Comparison of ENCODE assay signal across 9 cellular contexts in the genomic region with DNA sequence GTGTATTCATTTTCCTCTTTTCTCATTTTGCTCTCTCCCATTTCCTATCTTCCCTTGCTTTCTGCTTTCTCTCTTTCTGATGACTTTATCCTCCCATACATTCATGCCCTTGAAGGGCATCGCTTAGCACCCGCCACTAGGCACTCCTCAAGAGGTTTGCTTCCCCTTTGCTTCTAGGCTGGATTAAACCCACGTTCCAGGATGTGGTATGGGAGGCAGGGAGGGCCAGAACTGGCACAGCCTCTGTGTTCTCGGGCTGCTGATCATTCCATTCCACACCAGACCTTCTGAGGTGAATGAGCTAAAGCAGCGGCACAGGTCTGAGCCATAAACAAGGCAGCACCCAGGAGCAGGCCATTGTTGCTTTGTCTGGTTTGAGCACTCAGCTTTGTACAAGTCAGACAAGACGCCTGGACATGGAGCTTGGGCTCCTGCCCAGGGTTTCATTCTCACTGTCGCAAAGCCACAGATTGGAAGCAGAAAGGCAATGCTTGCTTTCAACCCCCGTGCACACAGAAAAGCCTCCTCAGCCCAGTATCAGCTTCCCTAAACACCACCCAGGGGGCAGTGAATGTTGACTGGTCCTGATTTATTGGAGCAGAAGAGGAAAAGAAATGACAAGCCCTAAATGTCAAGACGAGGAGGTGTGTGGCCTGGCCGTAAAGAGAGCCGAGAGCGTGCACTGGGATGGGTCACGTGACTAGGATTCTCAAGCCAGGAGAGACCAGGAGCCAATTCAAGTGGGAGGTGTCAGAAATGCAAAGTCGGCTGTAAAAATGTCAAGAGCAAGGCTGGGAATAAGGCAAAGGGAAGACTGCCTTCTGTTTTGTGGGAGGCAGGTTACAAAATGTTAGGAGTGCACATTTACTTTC.
DNase-seq lines count a peak whose midpoint lies in the region; ATAC-seq and TF ChIP-seq lines count a peak whose summit lies in the region.
"Had no signal": no experiment of that assay in that cellular context is flagged by ENCODE, and none has a peak within 500 bp of the region (broad histone marks: within the 10 kb centered on the region; RNA-seq: fewer than 3 reads in every experiment).

No MANE protein-coding gene starts in this region.

- no peak for ATAC-seq in HG03139 (IDR thresholded peaks at IDR 0.05; ENCODE audit: unreplicated experiment)

- in situ Hi-C loops in GM13977 (cut with MboI; ENCODE audit: low pct_unique_long_range_greater_than_20kb, low sequenced_read_pairs, unreplicated experiment) = no loop called here

- peak overlapping the region; percentile 14 for H3K4me3 ChIP-seq in neuron (ENCODE audit: low read length)

- no peaks in the 10 kb centered on the region for H3K4me1 ChIP-seq in neuron (ENCODE audit: insufficient read depth, low read length)

- H3K36me3 ChIP-seq in neuron (ENCODE audit: insufficient read depth, low read length) = no peaks in the 10 kb centered on the region

- peaks cover 7% of the 10 kb centered on the region for H3K27me3 ChIP-seq in neuron (ENCODE audit: insufficient read depth, low read length)

- peak; percentile 52 for DNase-seq in NCI-H2171 treated with DMSO at 0.1 percent for 48 hours (lab: John Stamatoyannopoulos, UW)
- DNase-seq in NCI-H2171 (lab: John Stamatoyannopoulos, UW) = no peak
- peak; percentile 49 for DNase-seq in fibroblast of peridontal ligament (ENCODE audit: extremely low read depth)
- no peak for DNase-seq in T-helper 2 cell
- DNase-seq in GM13977 (ENCODE audit: low spot score) = no peak
- no peak for DNase-seq in germinal center (ENCODE audit: low spot score)
- DNase-seq: activated CD4-positive, alpha-beta T cell treated with anti-CD3 and anti-CD28 coated beads, Interleukin-2, amount 50 U/mL, for 48 hours had no signal

- H2AFZ ChIP-seq in neuron (ENCODE audit: low read depth, low read length) = no peak overlapping the region

- H3K9me3 ChIP-seq in neuron (ENCODE audit: low read length) = no peaks in the 10 kb centered on the region

- TF ChIP-seq CTCF in GM13977 (IDR thresholded peaks at IDR 0.05; ENCODE audit: extremely low read depth, insufficient read depth, missing control alignments) = no peak

Comparison
In these comparisons a context has a peak if more than half of its experiments do, and no peak if none do; other contexts are left out.
1. DNase-seq: peak in NCI-H2171 treated with DMSO at 0.1 percent for 48 hours (single experiment) and fibroblast of peridontal ligament (single experiment); none in NCI-H2171 (single experiment), T-helper 2 cell (0 of 5), GM13977 (single experiment) and germinal center (single experiment).